Comparison of ENCODE assay signal across 14 cellular contexts in genomic region chr10:88038268-88038667, GRCh38.
DNase-seq lines count a peak whose midpoint lies in the region; ATAC-seq and TF ChIP-seq lines count a peak whose summit lies in the region.
"Had no signal": no experiment of that assay in that cellular context is flagged by ENCODE, and none has a peak within 500 bp of the region (broad histone marks: within the 10 kb centered on the region; RNA-seq: fewer than 3 reads in every experiment).

No MANE protein-coding gene starts in this region.

- no peak overlapping the region for H3K14ac ChIP-seq in trophoblast cell (ENCODE audit: low read length)

- ATAC-seq in HG03354 (IDR thresholded peaks at IDR 0.05; ENCODE audit: poor library complexity, severe bottlenecking, unreplicated experiment) (no peak), HG02759 (IDR thresholded peaks at IDR 0.05; ENCODE audit: unreplicated experiment) (no peak)
- ATAC-seq: Panc1, sciatic nerve had no signal

- no peak overlapping the region for H4K12ac ChIP-seq in trophoblast cell (ENCODE audit: low read depth, low read length)

- no peaks in the 10 kb centered on the region for H3K36me3 ChIP-seq in trophoblast cell (ENCODE audit: control insufficient read depth in 1 of 2, insufficient read depth in 2 of 2, low read length in 2 of 2)
- H3K36me3 ChIP-seq: esophagus squamous epithelium had no signal

- DNase-seq in HCEC 1CT (peak; percentile 83), MV-4-11 (lab: John Stamatoyannopoulos, UW) (peak; percentile 86), astrocyte of the spinal cord (ENCODE audit: low read depth, low spot score) (peak; percentile 91), trophoblast cell (no peak)
- DNase-seq in central memory CD4-positive, alpha-beta T cell, result no peak
- DNase-seq: activated CD4-positive, CD25-positive, alpha-beta regulatory T cell treated with anti-CD3 and anti-CD28 coated beads, Interleukin-2, amount 50 U/mL, for 72 hours; activated naive CD8-positive, alpha-beta T cell treated with anti-CD3 and anti-CD28 coated beads for 36 hours; activated T-cell treated with anti-CD3 and anti-CD28 coated beads for 4 hours; esophagus squamous epithelium had no signal

- in situ Hi-C loops in astrocyte of the spinal cord (cut with HindIII; ENCODE audit: low sequenced_read_pairs), result no loop called here

- H2BK5ac ChIP-seq in trophoblast cell (ENCODE audit: low read depth, low read length, poor library complexity), result no peak overlapping the region

- H3K4me2 ChIP-seq in trophoblast cell (ENCODE audit: low read length), result no peak overlapping the region

- no peak for TF ChIP-seq CTCF in astrocyte of the spinal cord (IDR thresholded peaks at IDR 0.05; ENCODE audit: low read depth, low read length)

- H3K18ac ChIP-seq in trophoblast cell (ENCODE audit: low read length), result no peak overlapping the region

- no peak overlapping the region for H2BK120ac ChIP-seq in trophoblast cell (ENCODE audit: insufficient read depth, low read length, poor library complexity)

- no peak overlapping the region for H3K23ac ChIP-seq in trophoblast cell (ENCODE audit: low read length)

- H3K9me3 ChIP-seq in trophoblast cell (ENCODE audit: insufficient read depth, low read depth, low read length), result no peaks in the 10 kb centered on the region
- H3K9me3 ChIP-seq: esophagus squamous epithelium had no signal

- no peaks in the 10 kb centered on the region for H3K79me2 ChIP-seq in trophoblast cell (ENCODE audit: control insufficient read depth, insufficient read depth, low read length, poor library complexity)

- no peak overlapping the region for H2AK5ac ChIP-seq in trophoblast cell (ENCODE audit: low read length)

- no peaks in the 10 kb centered on the region for H3K27me3 ChIP-seq in trophoblast cell (ENCODE audit: insufficient read depth, low read length)
- H3K27me3 ChIP-seq: esophagus squamous epithelium had no signal

- peak overlapping the region; percentile 19 for H4K91ac ChIP-seq in trophoblast cell (ENCODE audit: low read depth, low read length)

- no CpG with 5 or more reads among the region's 4 CpGs for WGBS in trophoblast cell (ENCODE audit: extremely low coverage, insufficient coverage, insufficient read length)

- H4K8ac ChIP-seq in trophoblast cell (ENCODE audit: low read depth, low read length), result no peak overlapping the region

- H3K4me1 ChIP-seq in trophoblast cell (ENCODE audit: control insufficient read depth in 1 of 2, insufficient read depth in 2 of 2, low read length in 2 of 2), result peaks cover 17 to 20% of the 10 kb centered on the region in 2 experiments

- no peak overlapping the region for H3K4ac ChIP-seq in trophoblast cell (ENCODE audit: low read depth, low read length)

- H3K27ac ChIP-seq in trophoblast cell (ENCODE audit: low read depth, low read length), result no peak overlapping the region
- H3K27ac ChIP-seq: esophagus squamous epithelium had no signal

- H2BK12ac ChIP-seq in trophoblast cell (ENCODE audit: low read length), result no peak overlapping the region

- H3K79me1 ChIP-seq in trophoblast cell (ENCODE audit: low read length), result peaks cover 4% of the 10 kb centered on the region

- H2AFZ ChIP-seq in trophoblast cell (ENCODE audit: insufficient read depth, low read length, poor library complexity), result no peak overlapping the region

- H3K9ac ChIP-seq in trophoblast cell (ENCODE audit: low read length), result no peak overlapping the region

- H3K4me3 ChIP-seq in astrocyte of the spinal cord (ENCODE audit: low read depth, low read length) (no peak overlapping the region), trophoblast cell (ENCODE audit: low read depth, low read length) (no peak overlapping the region)
- H3K4me3 ChIP-seq: esophagus squamous epithelium, lung had no signal

Comparison
In these comparisons a context has a peak if more than half of its experiments do, and no peak if none do; other contexts are left out.
1. DNase-seq: peak in HCEC 1CT (single experiment), MV-4-11 (single experiment) and astrocyte of the spinal cord (single experiment); none in trophoblast cell (0 of 2) and central memory CD4-positive, alpha-beta T cell (single experiment).